In the genomic region with DNA sequence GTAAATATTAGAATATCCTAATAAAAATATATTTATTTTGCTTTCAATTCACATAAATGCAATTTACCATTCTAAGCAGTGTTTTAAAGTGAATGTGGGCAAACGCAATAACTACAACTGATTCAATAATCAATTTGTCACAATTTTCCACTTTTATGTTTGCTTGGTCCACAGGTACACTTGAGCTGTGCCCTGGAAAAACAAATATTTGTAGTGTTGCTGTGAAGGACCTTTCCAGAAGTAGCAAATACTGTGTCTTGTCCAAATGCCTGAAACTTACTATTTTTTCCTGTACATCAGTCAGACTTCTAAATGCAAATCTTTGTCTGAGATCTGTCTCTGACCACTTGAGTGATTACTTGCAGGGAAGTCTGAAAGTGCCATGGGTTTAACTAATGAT, we compare ENCODE assay signal across 15 cellular contexts.
DNase-seq lines count a peak whose midpoint lies in the region; ATAC-seq and TF ChIP-seq lines count a peak whose summit lies in the region.
"Had no signal": no experiment of that assay in that cellular context is flagged by ENCODE, and none has a peak within 500 bp of the region (broad histone marks: within the 10 kb centered on the region; RNA-seq: fewer than 3 reads in every experiment).

No MANE protein-coding gene starts in this region.

- no peaks in the 10 kb centered on the region for H3F3A ChIP-seq in neural progenitor cell (ENCODE audit: low read depth)

- H3K79me2 ChIP-seq in hepatocyte (no peaks in the 10 kb centered on the region), neural progenitor cell (ENCODE audit: low read depth) (no peaks in the 10 kb centered on the region)

- H3K4me3 Mint-ChIP-seq in neural progenitor cell (no peak overlapping the region), T-helper 17 cell (no peak overlapping the region)
- H3K4me3 Mint-ChIP-seq in T-helper 2 cell treated with Interferon-gamma antibody and Interleukin-4, amounts not matched to agents 5 μg/mL and 100 μg/mL, for 36 hours, result no peak overlapping the region
- H3K4me3 Mint-ChIP-seq: CD14-positive monocyte; CD8-positive, alpha-beta T cell had no signal

- no peak overlapping the region for H3K27ac Mint-ChIP-seq in neural progenitor cell
- H3K27ac Mint-ChIP-seq in T-helper 2 cell treated with Interferon-gamma antibody and Interleukin-4, amounts not matched to agents 5 μg/mL and 100 μg/mL, for 36 hours, result no peak overlapping the region
- no peak overlapping the region for H3K27ac Mint-ChIP-seq in T-helper 17 cell
- H3K27ac Mint-ChIP-seq: CD14-positive monocyte; CD8-positive, alpha-beta T cell had no signal

- ATAC-seq in HG03135 (IDR thresholded peaks at IDR 0.05; ENCODE audit: unreplicated experiment), result no peak
- no peak for ATAC-seq in T-helper 17 cell
- ATAC-seq: CD8-positive, alpha-beta T cell; GM12878 had no signal

- no peak overlapping the region for H3K27ac ChIP-seq in hepatocyte
- peak overlapping the region; percentile 5 for H3K27ac ChIP-seq in neural progenitor cell
- H3K27ac ChIP-seq in dorsolateral prefrontal cortex, result no peak overlapping the region
- H3K27ac ChIP-seq: 22Rv1, GM23248 had no signal

- no peaks in the 10 kb centered on the region for H3K9me2 ChIP-seq in hepatocyte (replicated peaks; ENCODE audit: insufficient read depth)

- 66% methylated on average over 1 of the region's 1 CpG for WGBS in hepatocyte (ENCODE audit: low lambda C conversion rate, missing lambda C conversion rate)

- H3K9me3 ChIP-seq in hepatocyte (ENCODE audit: low read depth) (no peaks in the 10 kb centered on the region), neural progenitor cell (ENCODE audit: low read depth) (no peaks in the 10 kb centered on the region), T-helper 17 cell (ENCODE audit: control insufficient read depth, low read length, poor library complexity, severe bottlenecking) (peaks cover 2% of the 10 kb centered on the region)

- H3K27me3 Mint-ChIP-seq in neural progenitor cell (ENCODE audit: insufficient read depth, low read depth) (no peaks in the 10 kb centered on the region), T-helper 17 cell (no peaks in the 10 kb centered on the region)
- H3K27me3 Mint-ChIP-seq in T-helper 2 cell treated with Interferon-gamma antibody and Interleukin-4, amounts not matched to agents 5 μg/mL and 100 μg/mL, for 36 hours (ENCODE audit: low read depth), result no peaks in the 10 kb centered on the region

- DNase-seq in NCI-H748 (lab: John Stamatoyannopoulos, UW; ENCODE audit: unreplicated experiment) (peak; percentile 5), NCI-H748 treated with DMSO at 0.1 percent for 48 hours (lab: John Stamatoyannopoulos, UW) (no peak), hepatocyte (ENCODE audit: low spot score) (no peak), neural progenitor cell (ENCODE audit: low spot score) (no peak), T-helper 17 cell (no peak), dorsolateral prefrontal cortex (no peak)
- no peak for DNase-seq in T-helper 2 cell treated with Interferon-gamma antibody and Interleukin-4, amounts not matched to agents 5 μg/mL and 100 μg/mL, for 36 hours (ENCODE audit: low spot score)
- DNase-seq: CD8-positive, alpha-beta T cell; COR-L47; GM23248; IMR-90 had no signal

- H4K20me1 ChIP-seq in hepatocyte (ENCODE audit: insufficient read depth, poor library complexity, severe bottlenecking), result no peaks in the 10 kb centered on the region
- no peaks in the 10 kb centered on the region for H4K20me1 ChIP-seq in neural progenitor cell (ENCODE audit: low read depth)

- H3K36me3 Mint-ChIP-seq in neural progenitor cell (no peaks in the 10 kb centered on the region), T-helper 17 cell (ENCODE audit: low read depth) (no peaks in the 10 kb centered on the region)
- no peaks in the 10 kb centered on the region for H3K36me3 Mint-ChIP-seq in T-helper 2 cell treated with Interferon-gamma antibody and Interleukin-4, amounts not matched to agents 5 μg/mL and 100 μg/mL, for 36 hours (ENCODE audit: low read depth)
- H3K36me3 Mint-ChIP-seq: CD14-positive monocyte; CD8-positive, alpha-beta T cell had no signal

- H3K36me3 ChIP-seq in hepatocyte (replicated peaks; ENCODE audit: insufficient read depth, low read depth), result no peaks in the 10 kb centered on the region
- no peaks in the 10 kb centered on the region for H3K36me3 ChIP-seq in neural progenitor cell

- H3K27me3 ChIP-seq in hepatocyte (no peaks in the 10 kb centered on the region), neural progenitor cell (no peaks in the 10 kb centered on the region), dorsolateral prefrontal cortex (no peaks in the 10 kb centered on the region)

- intact Hi-C loops in dorsolateral prefrontal cortex (cut with DNase I), result no loop called here

- no peak for TF ChIP-seq CTCF in hepatocyte (IDR thresholded peaks at IDR 0.05; ENCODE audit: poor library complexity)
- TF ChIP-seq CTCF in neural progenitor cell (IDR thresholded peaks at IDR 0.05), result no peak
- no peak for TF ChIP-seq CTCF in dorsolateral prefrontal cortex (IDR thresholded peaks at IDR 0.05 in 54 of 56, conservative IDR thresholded peaks at IDR 0.05 in 2 of 56; ENCODE audit: low read depth in 1 of 56, partially characterized antibody in 56 of 56)

- H3K4me3 ChIP-seq in hepatocyte (no peak overlapping the region), neural progenitor cell (no peak overlapping the region), dorsolateral prefrontal cortex (no peak overlapping the region)
- H3K4me3 ChIP-seq: GM12878, GM23248 had no signal

- H3K4me1 ChIP-seq in hepatocyte (ENCODE audit: insufficient read depth), result no peaks in the 10 kb centered on the region
- peaks cover 26% of the 10 kb centered on the region for H3K4me1 ChIP-seq in neural progenitor cell

- H3K9ac ChIP-seq in neural progenitor cell, result no peak overlapping the region
- H3K9ac ChIP-seq: GM23248 had no signal

- H2AFZ ChIP-seq in hepatocyte, result peak overlapping the region; percentile 13
- H2AFZ ChIP-seq in neural progenitor cell (replicated peaks), result no peak overlapping the region
- H2AFZ ChIP-seq: GM23248 had no signal

- H3K9me3 Mint-ChIP-seq in neural progenitor cell, result no peaks in the 10 kb centered on the region
- H3K9me3 Mint-ChIP-seq in T-helper 2 cell treated with Interferon-gamma antibody and Interleukin-4, amounts not matched to agents 5 μg/mL and 100 μg/mL, for 36 hours, result peaks cover 24% of the 10 kb centered on the region

- H3K4me2 ChIP-seq in hepatocyte (no peak overlapping the region), neural progenitor cell (no peak overlapping the region)

- H3K4me1 Mint-ChIP-seq in neural progenitor cell (no peaks in the 10 kb centered on the region), T-helper 17 cell (no peaks in the 10 kb centered on the region)
- H3K4me1 Mint-ChIP-seq in T-helper 2 cell treated with Interferon-gamma antibody and Interleukin-4, amounts not matched to agents 5 μg/mL and 100 μg/mL, for 36 hours (ENCODE audit: low read depth), result no peaks in the 10 kb centered on the region
- H3K4me1 Mint-ChIP-seq: CD14-positive monocyte had no signal
